Comparison of ENCODE assay signal across 17 cellular contexts in the genomic region with DNA sequence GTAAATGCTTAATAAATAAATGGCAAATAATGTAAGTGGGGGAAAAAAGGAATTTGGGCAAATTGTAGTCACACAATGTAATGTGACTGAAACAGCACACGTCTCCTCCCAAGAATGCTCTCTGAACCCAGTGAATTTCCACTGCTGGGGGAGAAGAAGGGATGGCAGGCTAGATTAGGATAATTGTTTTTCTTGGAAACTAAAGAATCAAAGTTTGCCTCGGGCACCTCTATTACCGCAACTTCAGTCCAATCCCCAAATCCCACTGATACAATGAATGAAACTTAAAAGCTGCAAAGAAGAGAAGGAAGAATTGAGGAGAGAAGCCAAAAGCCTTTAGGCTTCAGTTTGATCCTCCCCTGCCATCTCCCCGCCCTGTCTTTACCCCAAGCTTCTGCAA.
"Had no signal": no experiment of that assay in that cellular context is flagged by ENCODE, and none has a peak within 500 bp of the region (broad histone marks: within the 10 kb centered on the region; RNA-seq: fewer than 3 reads in every experiment).

No MANE protein-coding gene starts in this region.

- H3K36me3 ChIP-seq: ascending aorta, left ventricle myocardium inferior, tibial nerve had no signal

- ATAC-seq: activated naive CD8-positive, alpha-beta T cell treated with anti-CD3 and anti-CD28 coated beads, Interleukin-2, amount 50 U/mL, for 24 hours; natural killer cell had no signal

- DNase-seq: activated CD4-positive, alpha-beta T cell treated with anti-CD3 and anti-CD28 coated beads, Interleukin-2, amount 50 U/mL, for 48 hours; activated naive CD4-positive, alpha-beta T cell treated with anti-CD3 and anti-CD28 coated beads for 36 hours; activated naive CD8-positive, alpha-beta T cell treated with anti-CD3 and anti-CD28 coated beads, Interleukin-2, amount 50 U/mL, for 24 hours; dorsolateral prefrontal cortex; endodermal cell; kidney; left ventricle myocardium inferior; natural killer cell; stimulated activated CD4-positive, alpha-beta T cell treated with anti-CD3 and anti-CD28 coated beads, Interleukin-4, amount 100 ng/mL, for 24 hours; stimulated activated CD8-positive, alpha-beta memory T cell treated with anti-CD3 and anti-CD28 coated beads, Interleukin-4, amount 100 ng/mL, for 48 hours; stimulated activated naive CD4-positive, alpha-beta T cell treated with Interleukin-2 at 50 U/mL for 16 hours; substantia nigra; SW 1271 had no signal

- H3K4me3 ChIP-seq: ascending aorta, dorsolateral prefrontal cortex, left ventricle myocardium inferior, skin epidermis, tibial nerve had no signal

- H3K27me3 ChIP-seq: ascending aorta, tibial nerve had no signal

- H3K4me1 ChIP-seq: ascending aorta, left ventricle myocardium inferior had no signal

- H3K27ac ChIP-seq: ascending aorta, dorsolateral prefrontal cortex, left ventricle myocardium inferior, skin epidermis, tibial nerve, VCaP had no signal
